8 cellular contexts compared by ENCODE assay signal in the genomic region with DNA sequence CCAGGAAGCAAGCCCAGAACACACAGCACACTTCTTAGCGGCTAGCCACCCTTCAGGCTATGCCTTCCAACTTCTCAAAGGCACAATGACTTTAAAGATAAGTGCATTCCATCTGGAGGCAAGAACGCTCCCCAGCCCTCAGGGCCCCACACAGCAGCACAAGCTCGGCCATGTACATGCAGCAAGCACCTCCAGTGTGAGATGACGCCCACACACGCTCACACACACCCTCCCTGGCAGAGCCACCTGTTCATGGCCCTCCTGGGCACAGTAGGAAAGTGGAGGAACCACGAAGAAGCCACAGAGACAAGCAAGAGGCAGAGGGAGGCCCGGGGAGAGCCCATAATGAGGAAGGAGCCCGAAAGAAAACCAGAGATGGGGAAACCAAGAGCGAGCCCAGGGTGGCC. TPM values are rescaled to one million over a fixed set of nuclear protein-coding genes. Genes with fewer than 3 reads are reported as not detected.
DNase-seq lines count a peak whose midpoint lies in the region; ATAC-seq lines count a peak whose summit lies in the region.

No MANE protein-coding gene starts in this region.

- peak overlapping the region; percentile 67 to 81 for H3K27ac Mint-ChIP-seq in activated naive CD4-positive, alpha-beta T cell treated with anti-CD3 and anti-CD28 coated beads, Interleukin-2, amount 50 U/mL, for 72 hours

- no peaks in the 10 kb centered on the region for H3K9me3 Mint-ChIP-seq in activated naive CD4-positive, alpha-beta T cell treated with anti-CD3 and anti-CD28 coated beads, Interleukin-2, amount 50 U/mL, for 72 hours

- H3K36me3 Mint-ChIP-seq in activated naive CD4-positive, alpha-beta T cell treated with anti-CD3 and anti-CD28 coated beads, Interleukin-2, amount 50 U/mL, for 72 hours = no peaks in the 10 kb centered on the region

- peak in 1 of 2 donors; percentile 31 for DNase-seq in activated naive CD4-positive, alpha-beta T cell treated with anti-CD3 and anti-CD28 coated beads, Interleukin-2, amount 50 U/mL, for 72 hours (ENCODE audit: low spot score in 2 of 2)
- DNase-seq in mucosa of gallbladder (ENCODE audit: low spot score) = peak; percentile 36
- DNase-seq in 8988T = no peak
- DNase-seq in OCI-M2 (lab: John Stamatoyannopoulos, UW; ENCODE audit: unreplicated experiment) = no peak
- DNase-seq in GM03348 (ENCODE audit: low spot score) = no peak

- ATAC-seq in GM18868 (IDR thresholded peaks at IDR 0.05; ENCODE audit: unreplicated experiment) = peak; percentile 25
- ATAC-seq in HG03469 (IDR thresholded peaks at IDR 0.05; ENCODE audit: unreplicated experiment) = peak; percentile 23
- ATAC-seq in activated naive CD4-positive, alpha-beta T cell treated with anti-CD3 and anti-CD28 coated beads, Interleukin-2, amount 50 U/mL, for 72 hours = no peak
- no peak for ATAC-seq in HG03521 (IDR thresholded peaks at IDR 0.05; ENCODE audit: unreplicated experiment)

RNA-seq across cellular contexts. Expression of a gene that starts 21.7 kb away (rescaled TPM):
- total RNA-seq in activated naive CD4-positive, alpha-beta T cell treated with anti-CD3 and anti-CD28 coated beads, Interleukin-2, amount 50 U/mL, for 72 hours = 10 to 100 TPM; 43.0 to 98.3 TPM
- total RNA-seq in mucosa of gallbladder = 131 TPM

Comparison
In these comparisons a context has a peak if more than half of its experiments do, and no peak if none do; other contexts are left out.
1. ATAC-seq: peak in GM18868 (single experiment) and HG03469 (single experiment); none in activated naive CD4-positive, alpha-beta T cell treated with anti-CD3 and anti-CD28 coated beads, Interleukin-2, amount 50 U/mL, for 72 hours (0 of 2) and HG03521 (single experiment).